10 cellular contexts compared by ENCODE assay signal in genomic region chr6:29850011-29850553, GRCh38. TPM values are rescaled to one million over a fixed set of nuclear protein-coding genes. Genes with fewer than 3 reads are reported as not detected.
A peak's percentile ranks its signal among the peaks of the same experiment; 100 is the strongest.
DNase-seq lines count a peak whose midpoint lies in the region; ATAC-seq and TF ChIP-seq lines count a peak whose summit lies in the region.
"Had no signal": no experiment of that assay in that cellular context is flagged by ENCODE, and none has a peak within 500 bp of the region (broad histone marks: within the 10 kb centered on the region; RNA-seq: fewer than 3 reads in every experiment).

No MANE protein-coding gene starts in this region.

- H3K27ac ChIP-seq in fibroblast of lung (ENCODE audit: insufficient read depth, low read length), result no peak overlapping the region
- no peak overlapping the region for H3K27ac ChIP-seq in sigmoid colon

- POLR2A ChIA-PET in activated CD4-positive, alpha-beta T cell treated with anti-CD3 and anti-CD28 coated beads, Interleukin-2, amount 10 ng/mL, durations not matched to agents 7 days and 5 days (lab: Charles Lee), result no interaction called here

- H4K20me1 ChIP-seq in fibroblast of lung (ENCODE audit: control insufficient read depth, extremely low read depth, insufficient read depth, low read length), result no peaks in the 10 kb centered on the region

- peak overlapping the region; percentile 62 for H2AFZ ChIP-seq in fibroblast of lung (ENCODE audit: low read length)

- no peaks in the 10 kb centered on the region for H3K36me3 Mint-ChIP-seq in activated CD4-positive, alpha-beta T cell treated with anti-CD3 and anti-CD28 coated beads, Interleukin-2, amount 10 ng/mL, durations not matched to agents 7 days and 5 days (ENCODE audit: low read depth)

- H3K4me1 Mint-ChIP-seq in activated CD4-positive, alpha-beta T cell treated with anti-CD3 and anti-CD28 coated beads, Interleukin-2, amount 10 ng/mL, durations not matched to agents 7 days and 5 days, result peaks cover 31% of the 10 kb centered on the region

- DNase-seq in G401 (ENCODE audit: low spot score) (peak; percentile 13), fibroblast of lung (ENCODE audit: low read depth in 2 of 2) (peak in 1 of 2 donors; percentile 8), sigmoid colon (peak; percentile 64), KG1 (lab: John Stamatoyannopoulos, UW) (no peak), glomerular visceral epithelial cell (ENCODE audit: extremely low spot score) (no peak)
- DNase-seq in activated CD4-positive, alpha-beta T cell treated with anti-CD3 and anti-CD28 coated beads, Interleukin-2, amount 10 ng/mL, durations not matched to agents 7 days and 5 days, result peak; percentile 44

- H3K4me3 Mint-ChIP-seq in activated CD4-positive, alpha-beta T cell treated with anti-CD3 and anti-CD28 coated beads, Interleukin-2, amount 10 ng/mL, durations not matched to agents 7 days and 5 days, result peak overlapping the region; percentile 36

- ATAC-seq in GM21390 (IDR thresholded peaks at IDR 0.05; ENCODE audit: unreplicated experiment) (no peak), HG03159 (IDR thresholded peaks at IDR 0.05; ENCODE audit: unreplicated experiment) (no peak)

- H3K36me3 ChIP-seq in fibroblast of lung (ENCODE audit: control insufficient read depth, insufficient read depth, low read length), result no peaks in the 10 kb centered on the region
- H3K36me3 ChIP-seq in sigmoid colon, result no peaks in the 10 kb centered on the region

- no peaks in the 10 kb centered on the region for H3K79me2 ChIP-seq in fibroblast of lung (ENCODE audit: control insufficient read depth, insufficient read depth, low read length)

- H3K4me1 ChIP-seq in fibroblast of lung (ENCODE audit: control insufficient read depth, extremely low read depth, insufficient read depth, low read length) (no peaks in the 10 kb centered on the region), sigmoid colon (peaks cover 0 to 4% (median 2%) of the 10 kb centered on the region in 4 donors)

- intact Hi-C loops in sigmoid colon (cut with DNase I), result no loop called here

- TF ChIP-seq POLR2A in sigmoid colon (IDR thresholded peaks at IDR 0.05), result no peak

- H3K9ac ChIP-seq in fibroblast of lung (ENCODE audit: insufficient read depth, low read length), result no peak overlapping the region

- in situ Hi-C loops in G401 (cut with HindIII; ENCODE audit: low sequenced_read_pairs), result no loop called here

- H3K27me3 ChIP-seq in fibroblast of lung (ENCODE audit: control insufficient read depth, insufficient read depth, low read length) (no peaks in the 10 kb centered on the region), sigmoid colon (peaks cover 0 to 35% (median 12%) of the 10 kb centered on the region in 3 donors)

- CTCF ChIA-PET in activated CD4-positive, alpha-beta T cell treated with anti-CD3 and anti-CD28 coated beads, Interleukin-2, amount 10 ng/mL, durations not matched to agents 7 days and 5 days (lab: Charles Lee), result no interaction called here

- 7 to 11% methylated on average over 38 of the region's 38 CpGs for WGBS in sigmoid colon, 2 donors

- no peak for TF ChIP-seq CTCF in fibroblast of lung (conservative IDR thresholded peaks at IDR 0.05 in 1 of 2, IDR thresholded peaks at IDR 0.05 in 1 of 2; ENCODE audit: low read depth in 1 of 2, low read length in 2 of 2)
- no peak for TF ChIP-seq CTCF in sigmoid colon (IDR thresholded peaks at IDR 0.05)

- no peak for TF ChIP-seq EP300 in sigmoid colon (IDR thresholded peaks at IDR 0.05)

- peak overlapping the region; percentile 68 for H3K4me2 ChIP-seq in fibroblast of lung (ENCODE audit: extremely low read depth, insufficient read depth, low read length)

- no peaks in the 10 kb centered on the region for H3K9me3 Mint-ChIP-seq in activated CD4-positive, alpha-beta T cell treated with anti-CD3 and anti-CD28 coated beads, Interleukin-2, amount 10 ng/mL, durations not matched to agents 7 days and 5 days

- no peaks in the 10 kb centered on the region for H3K9me3 ChIP-seq in fibroblast of lung (ENCODE audit: control insufficient read depth, insufficient read depth, low read depth, low read length)
- H3K9me3 ChIP-seq in sigmoid colon, result no peaks in the 10 kb centered on the region

- H3K4me3 ChIP-seq in fibroblast of lung (replicated peaks in 1 of 4; ENCODE audit: control extremely low read depth in 1 of 4, insufficient read depth in 1 of 4, low read depth in 3 of 4, low read length in 4 of 4) (peak overlapping the region; percentile 19 to 34 (median 27)), sigmoid colon (peak overlapping the region in 2 of 4 donors; percentile 6 to 12)

- no peak overlapping the region for H3K27ac Mint-ChIP-seq in activated CD4-positive, alpha-beta T cell treated with anti-CD3 and anti-CD28 coated beads, Interleukin-2, amount 10 ng/mL, durations not matched to agents 7 days and 5 days

- peaks cover 61% of the 10 kb centered on the region for H3K27me3 Mint-ChIP-seq in activated CD4-positive, alpha-beta T cell treated with anti-CD3 and anti-CD28 coated beads, Interleukin-2, amount 10 ng/mL, durations not matched to agents 7 days and 5 days

RNA-seq across cellular contexts. Expression of gene HLA-G, which starts 22.5 kb away (rescaled TPM):
- not detected in 2 replicates for total RNA-seq in G401 (2014; rRNA removed; shearing (Covaris generic))
- total RNA-seq in activated CD4-positive, alpha-beta T cell treated with anti-CD3 and anti-CD28 coated beads, Interleukin-2, amount 10 ng/mL, durations not matched to agents 7 days and 5 days, result 1 to 10 TPM; 1.3 TPM
- total RNA-seq in fibroblast of lung, result not detected in 2 replicates
- polyA plus RNA-seq in fibroblast of lung, result 0.23 and 0.24 TPM in 2 replicates
- polyA plus RNA-seq in fibroblast of lung (2012), result 0.10 TPM in 1 of 2 replicates, not detected in the other
- not detected in 2 replicates for polyA minus RNA-seq in fibroblast of lung (ENCODE audit: low replicate concordance)
- total RNA-seq in sigmoid colon, result not detected
- under 1 TPM in 1 of 3 donors, not detected in 2; 0.09 TPM for polyA plus RNA-seq in sigmoid colon
- total RNA-seq: pulmonary artery endothelial cell, urinary bladder had no signal
- polyA plus RNA-seq: urinary bladder had no signal

Comparison
In these comparisons a context has a peak if more than half of its experiments do, and no peak if none do; other contexts are left out.
1. DNase-seq: peak in G401 (single experiment), activated CD4-positive, alpha-beta T cell treated with anti-CD3 and anti-CD28 coated beads, Interleukin-2, amount 10 ng/mL, durations not matched to agents 7 days and 5 days (single experiment) and sigmoid colon (single experiment); none in KG1 (single experiment) and glomerular visceral epithelial cell (single experiment).